ENCODE assay signal across 20 cellular contexts in the genomic region with DNA sequence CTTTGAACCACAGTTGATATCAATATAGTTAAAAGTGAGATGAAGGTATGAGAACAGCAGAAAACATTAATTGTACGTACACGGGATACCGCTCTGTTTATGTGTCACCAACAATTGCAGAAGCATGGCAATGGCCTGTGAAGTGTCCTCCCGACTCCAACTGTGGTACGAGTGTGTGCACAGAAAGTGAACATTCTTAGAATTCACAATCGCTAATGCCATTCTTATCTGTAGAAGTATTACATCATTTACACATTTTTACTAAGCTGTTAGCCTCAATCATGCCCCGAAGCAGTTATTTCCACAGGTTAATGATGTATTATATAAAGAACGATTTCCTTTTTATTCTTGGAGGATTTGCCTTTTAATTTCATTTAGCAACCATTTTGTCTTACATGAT.
"Had no signal": no experiment of that assay in that cellular context is flagged by ENCODE, and none has a peak within 500 bp of the region (broad histone marks: within the 10 kb centered on the region; RNA-seq: fewer than 3 reads in every experiment).

No MANE protein-coding gene starts in this region.

- H3K36me3 Mint-ChIP-seq: activated naive CD8-positive, alpha-beta T cell treated with anti-CD3 and anti-CD28 coated beads, Interleukin-2, amount 10 ng/mL, durations not matched to agents 7 days and 5 days; WTC11 had no signal

- H3K9me3 Mint-ChIP-seq: activated naive CD8-positive, alpha-beta T cell treated with anti-CD3 and anti-CD28 coated beads, Interleukin-2, amount 10 ng/mL, durations not matched to agents 7 days and 5 days; effector memory CD8-positive, alpha-beta T cell; neural crest cell; WTC11 had no signal

- H3K4me1 ChIP-seq: breast epithelium, lower lobe of right lung had no signal

- H3K27ac Mint-ChIP-seq: activated CD8-positive, alpha-beta T cell treated with anti-CD3 and anti-CD28 coated beads, Interleukin-2, amount 10 ng/mL, durations not matched to agents 7 days and 5 days; activated naive CD8-positive, alpha-beta T cell treated with anti-CD3 and anti-CD28 coated beads, Interleukin-2, amount 10 ng/mL, durations not matched to agents 7 days and 5 days; effector memory CD8-positive, alpha-beta T cell; T-helper 17 cell; WTC11 had no signal

- DNase-seq: activated CD4-positive, alpha-beta T cell treated with anti-CD3 and anti-CD28 coated beads for 4 hours; activated CD8-positive, alpha-beta T cell treated with anti-CD3 and anti-CD28 coated beads, Interleukin-2, amount 10 ng/mL, durations not matched to agents 7 days and 5 days; activated naive CD4-positive, alpha-beta T cell; activated naive CD8-positive, alpha-beta T cell treated with anti-CD3 and anti-CD28 coated beads, Interleukin-2, amount 10 ng/mL, durations not matched to agents 7 days and 5 days; anterior cingulate cortex; cerebellar nuclear complex; dermis blood vessel endothelial cell; effector memory CD8-positive, alpha-beta T cell; foreskin melanocyte; left cardiac atrium; lower lobe of right lung; stimulated activated CD4-positive, alpha-beta T cell treated with anti-CD3 and anti-CD28 coated beads, Interleukin-1b, Interleukin-23, amount 100 ng/mL, for 48 hours; stomach; T-helper 17 cell had no signal

- H3K4me3 Mint-ChIP-seq: activated CD8-positive, alpha-beta T cell treated with anti-CD3 and anti-CD28 coated beads, Interleukin-2, amount 10 ng/mL, durations not matched to agents 7 days and 5 days; activated naive CD8-positive, alpha-beta T cell treated with anti-CD3 and anti-CD28 coated beads, Interleukin-2, amount 10 ng/mL, durations not matched to agents 7 days and 5 days; effector memory CD8-positive, alpha-beta T cell; neural crest cell; T-helper 17 cell; WTC11 had no signal

- H3K36me3 ChIP-seq: breast epithelium, lower lobe of right lung, stomach, thoracic aorta, vagina had no signal

- H3K27me3 ChIP-seq: breast epithelium, vagina had no signal

- H3K4me1 Mint-ChIP-seq: activated naive CD8-positive, alpha-beta T cell treated with anti-CD3 and anti-CD28 coated beads, Interleukin-2, amount 10 ng/mL, durations not matched to agents 7 days and 5 days; neural crest cell; T-helper 17 cell had no signal

- ATAC-seq: activated CD8-positive, alpha-beta T cell treated with anti-CD3 and anti-CD28 coated beads, Interleukin-2, amount 10 ng/mL, durations not matched to agents 7 days and 5 days; effector memory CD8-positive, alpha-beta T cell; left cardiac atrium; sciatic nerve; T-helper 17 cell; WTC11 had no signal

- H3K4me3 ChIP-seq: breast epithelium, lower lobe of right lung, stomach, thoracic aorta, vagina had no signal

- H3K9me3 ChIP-seq: breast epithelium, lower lobe of right lung, stomach, thoracic aorta, vagina had no signal

- H3K27ac ChIP-seq: breast epithelium, lower lobe of right lung, stomach, thoracic aorta had no signal
